8 cellular contexts compared by ENCODE assay signal in genomic region chr1:149885364-149886111, GRCh38. TPM values are rescaled to one million over a fixed set of nuclear protein-coding genes. Genes with fewer than 3 reads are reported as not detected.
DNase-seq lines count a peak whose midpoint lies in the region; ATAC-seq, FAIRE-seq and TF ChIP-seq lines count a peak whose summit lies in the region.

No MANE protein-coding gene starts in this region.

- H3K27me3 Mint-ChIP-seq in activated T-helper 2 cell treated with anti-CD3 and anti-CD28 coated beads, Interferon-gamma antibody, Interleukin-2, Interleukin-4, amounts not matched to agents 10 μg/mL and 5 μg/mL and 100 μg/mL, durations not matched to agents 14 hours and 24 hours and 36 hours (ENCODE audit: low read depth) = no peaks in the 10 kb centered on the region
- no peaks in the 10 kb centered on the region for H3K27me3 Mint-ChIP-seq in naive thymus-derived CD8-positive, alpha-beta T cell
- H3K27me3 Mint-ChIP-seq in stimulated activated naive CD8-positive, alpha-beta T cell treated with anti-CD3 and anti-CD28 coated beads, Interleukin-15, amount 100 ng/mL, for 72 hours = no peaks in the 10 kb centered on the region

- TF ChIP-seq CTCF in LNCaP clone FGC (IDR thresholded peaks at IDR 0.05; ENCODE audit: control insufficient read depth, extremely low read depth, insufficient read depth) (no peak), fibroblast of pulmonary artery (IDR thresholded peaks at IDR 0.05; ENCODE audit: low read length, missing control alignments) (no peak), D721Med (IDR thresholded peaks at IDR 0.05; ENCODE audit: insufficient read depth, missing control alignments) (no peak)

- DNase-seq in DMS 273 treated with DMSO at 0.1 percent for 48 hours (lab: John Stamatoyannopoulos, UW) (peak; percentile 91), LNCaP clone FGC (ENCODE audit: low read depth) (peak; percentile 93), RKO (ENCODE audit: low spot score) (peak; percentile 88), fibroblast of pulmonary artery (ENCODE audit: low read depth) (peak; percentile 85), D721Med (ENCODE audit: insufficient read length, low spot score) (no peak)
- peak; percentile 76 for DNase-seq in activated T-helper 2 cell treated with anti-CD3 and anti-CD28 coated beads, Interferon-gamma antibody, Interleukin-2, Interleukin-4, amounts not matched to agents 10 μg/mL and 5 μg/mL and 100 μg/mL, durations not matched to agents 14 hours and 24 hours and 36 hours (ENCODE audit: low spot score)
- peak; percentile 40 to 80 (median 66) for DNase-seq in naive thymus-derived CD8-positive, alpha-beta T cell
- DNase-seq in stimulated activated naive CD8-positive, alpha-beta T cell treated with anti-CD3 and anti-CD28 coated beads, Interleukin-15, amount 100 ng/mL, for 72 hours = peak; percentile 89 to 93

- no peak overlapping the region for H3K27ac Mint-ChIP-seq in activated T-helper 2 cell treated with anti-CD3 and anti-CD28 coated beads, Interferon-gamma antibody, Interleukin-2, Interleukin-4, amounts not matched to agents 10 μg/mL and 5 μg/mL and 100 μg/mL, durations not matched to agents 14 hours and 24 hours and 36 hours
- H3K27ac Mint-ChIP-seq in naive thymus-derived CD8-positive, alpha-beta T cell = no peak overlapping the region
- no peak overlapping the region for H3K27ac Mint-ChIP-seq in stimulated activated naive CD8-positive, alpha-beta T cell treated with anti-CD3 and anti-CD28 coated beads, Interleukin-15, amount 100 ng/mL, for 72 hours

- peak; percentile 1 to 3 for ATAC-seq in naive thymus-derived CD8-positive, alpha-beta T cell
- peak; percentile 38 for ATAC-seq in stimulated activated naive CD8-positive, alpha-beta T cell treated with anti-CD3 and anti-CD28 coated beads, Interleukin-15, amount 100 ng/mL, for 72 hours

- FAIRE-seq in D721Med (lab: Jason Lieb, UNC) = no peak

- H3K4me3 ChIP-seq in LNCaP clone FGC (ENCODE audit: low read depth, low read length) (peak overlapping the region; percentile 73), fibroblast of pulmonary artery (replicated peaks; ENCODE audit: low read depth, low read length) (peak overlapping the region; percentile 73)

- H3K4me3 Mint-ChIP-seq in activated T-helper 2 cell treated with anti-CD3 and anti-CD28 coated beads, Interferon-gamma antibody, Interleukin-2, Interleukin-4, amounts not matched to agents 10 μg/mL and 5 μg/mL and 100 μg/mL, durations not matched to agents 14 hours and 24 hours and 36 hours (ENCODE audit: low read depth) = no peak overlapping the region
- no peak overlapping the region for H3K4me3 Mint-ChIP-seq in naive thymus-derived CD8-positive, alpha-beta T cell
- no peak overlapping the region for H3K4me3 Mint-ChIP-seq in stimulated activated naive CD8-positive, alpha-beta T cell treated with anti-CD3 and anti-CD28 coated beads, Interleukin-15, amount 100 ng/mL, for 72 hours

- no peaks in the 10 kb centered on the region for H3K36me3 Mint-ChIP-seq in activated T-helper 2 cell treated with anti-CD3 and anti-CD28 coated beads, Interferon-gamma antibody, Interleukin-2, Interleukin-4, amounts not matched to agents 10 μg/mL and 5 μg/mL and 100 μg/mL, durations not matched to agents 14 hours and 24 hours and 36 hours (ENCODE audit: low read depth)
- no peaks in the 10 kb centered on the region for H3K36me3 Mint-ChIP-seq in naive thymus-derived CD8-positive, alpha-beta T cell

- intact Hi-C loops in activated T-helper 2 cell treated with anti-CD3 and anti-CD28 coated beads, Interferon-gamma antibody, Interleukin-2, Interleukin-4, amounts not matched to agents 10 μg/mL and 5 μg/mL and 100 μg/mL, durations not matched to agents 14 hours and 24 hours and 36 hours (cut with micrococcal nuclease) = loop anchor here (10.0 kb wide), 2 partner anchors 679 to 1399 kb away; partner anchors contain the start of gene ZNF687

- no peaks in the 10 kb centered on the region for H3K9me3 Mint-ChIP-seq in activated T-helper 2 cell treated with anti-CD3 and anti-CD28 coated beads, Interferon-gamma antibody, Interleukin-2, Interleukin-4, amounts not matched to agents 10 μg/mL and 5 μg/mL and 100 μg/mL, durations not matched to agents 14 hours and 24 hours and 36 hours
- no peaks in the 10 kb centered on the region for H3K9me3 Mint-ChIP-seq in naive thymus-derived CD8-positive, alpha-beta T cell
- no peaks in the 10 kb centered on the region for H3K9me3 Mint-ChIP-seq in stimulated activated naive CD8-positive, alpha-beta T cell treated with anti-CD3 and anti-CD28 coated beads, Interleukin-15, amount 100 ng/mL, for 72 hours

- POLR2A ChIA-PET in naive thymus-derived CD8-positive, alpha-beta T cell (lab: Charles Lee) = interaction anchor here (0.6 to 7.6 kb wide), 17 partner anchors 9 to 1173 kb away, joined by 5 to 353 read pairs (median 17); partner anchors contain the start of genes ANP32E, BOLA1, OTUD7B and PLEKHO1

- peaks cover 14% of the 10 kb centered on the region for H3K4me1 Mint-ChIP-seq in activated T-helper 2 cell treated with anti-CD3 and anti-CD28 coated beads, Interferon-gamma antibody, Interleukin-2, Interleukin-4, amounts not matched to agents 10 μg/mL and 5 μg/mL and 100 μg/mL, durations not matched to agents 14 hours and 24 hours and 36 hours (ENCODE audit: low read depth)
- peaks cover 11 to 19% (median 12%) of the 10 kb centered on the region in 4 donors for H3K4me1 Mint-ChIP-seq in naive thymus-derived CD8-positive, alpha-beta T cell
- H3K4me1 Mint-ChIP-seq in stimulated activated naive CD8-positive, alpha-beta T cell treated with anti-CD3 and anti-CD28 coated beads, Interleukin-15, amount 100 ng/mL, for 72 hours = peaks cover 13% of the 10 kb centered on the region

RNA-seq across cellular contexts. Expression of gene BOLA1, which starts 13.8 kb away (rescaled TPM):
- total RNA-seq in activated T-helper 2 cell treated with anti-CD3 and anti-CD28 coated beads, Interferon-gamma antibody, Interleukin-2, Interleukin-4, amounts not matched to agents 10 μg/mL and 5 μg/mL and 100 μg/mL, durations not matched to agents 14 hours and 24 hours and 36 hours = 23.6 and 26.6 TPM in 2 replicates
- 10 to 100 TPM; 21.1 to 21.6 TPM for total RNA-seq in naive thymus-derived CD8-positive, alpha-beta T cell
- polyA plus RNA-seq in naive thymus-derived CD8-positive, alpha-beta T cell = 10 to 100 TPM; 19.7 to 34.1 (median 24.3) TPM

RNA-seq across cellular contexts. Expression of gene SV2A, which starts 32.1 kb away (rescaled TPM):
- 17.9 and 18.4 TPM in 2 replicates for total RNA-seq in activated T-helper 2 cell treated with anti-CD3 and anti-CD28 coated beads, Interferon-gamma antibody, Interleukin-2, Interleukin-4, amounts not matched to agents 10 μg/mL and 5 μg/mL and 100 μg/mL, durations not matched to agents 14 hours and 24 hours and 36 hours
- total RNA-seq in naive thymus-derived CD8-positive, alpha-beta T cell = 1 to 10 TPM; 3.0 TPM
- polyA plus RNA-seq in naive thymus-derived CD8-positive, alpha-beta T cell = 1 to 10 TPM; 1.6 to 2.6 (median 2.3) TPM

RNA-seq across cellular contexts. Expression of gene SF3B4, which starts 42.1 kb away (rescaled TPM):
- total RNA-seq in activated T-helper 2 cell treated with anti-CD3 and anti-CD28 coated beads, Interferon-gamma antibody, Interleukin-2, Interleukin-4, amounts not matched to agents 10 μg/mL and 5 μg/mL and 100 μg/mL, durations not matched to agents 14 hours and 24 hours and 36 hours = 109 and 113 TPM in 2 replicates
- 10 to 100 TPM; 46.5 to 50.5 TPM for total RNA-seq in naive thymus-derived CD8-positive, alpha-beta T cell
- polyA plus RNA-seq in naive thymus-derived CD8-positive, alpha-beta T cell = 10 to 100 TPM; 55.7 to 90.4 (median 71.9) TPM

RNA-seq across cellular contexts. Expression of gene MTMR11, which starts 51.1 kb away (rescaled TPM):
- total RNA-seq in activated T-helper 2 cell treated with anti-CD3 and anti-CD28 coated beads, Interferon-gamma antibody, Interleukin-2, Interleukin-4, amounts not matched to agents 10 μg/mL and 5 μg/mL and 100 μg/mL, durations not matched to agents 14 hours and 24 hours and 36 hours = 5.2 and 5.5 TPM in 2 replicates
- 1 to 10 TPM; 1.5 TPM for total RNA-seq in naive thymus-derived CD8-positive, alpha-beta T cell
- under 1 TPM in 1 of 3 donors, not detected in 2; 0.09 TPM for polyA plus RNA-seq in naive thymus-derived CD8-positive, alpha-beta T cell
